Comparison of ENCODE assay signal across 1 cellular context in genomic region chr5:107446972-107447371, GRCh38.
TF ChIP-seq lines count a peak whose summit lies in the region.

No MANE protein-coding gene starts in this region.

TF ChIP-seq in SK-N-SH treated with all-trans-retinoic acid at 6 μM for 48 hours, 23 proteins besides CTCF, POLR2A, EP300 and RAD21:
- TF ChIP-seq TSHZ2 (CRISPR knock-in tag; IDR thresholded peaks at IDR 0.05) (no peak), ISL1 (CRISPR knock-in tag; IDR thresholded peaks at IDR 0.05) (peak; percentile 47)
